ENCODE assay signal across 30 cellular contexts in genomic region chr16:58094026-58094425, GRCh38.
"Had no signal": no experiment of that assay in that cellular context is flagged by ENCODE, and none has a peak within 500 bp of the region (broad histone marks: within the 10 kb centered on the region; RNA-seq: fewer than 3 reads in every experiment).

No MANE protein-coding gene starts in this region.

- H3K4me1 ChIP-seq: prostate gland, testis, transverse colon, vagina had no signal

- H3K27ac Mint-ChIP-seq: immature natural killer cell; natural killer cell treated with Interleukin-12 subunit alpha and Interleukin-12 subunit beta and Interleukin-15 and Interleukin-18, amount 100 ng/mL, for 72 hours had no signal

- H3K27me3 ChIP-seq: neutrophil, ovary, testis, thyroid gland, transverse colon, upper lobe of left lung, vagina had no signal

- H3K9me3 ChIP-seq: left ventricle myocardium inferior, mucosa of descending colon, neutrophil, ovary, prostate gland, stomach, testis, thyroid gland, transverse colon, upper lobe of left lung, vagina had no signal

- H3K36me3 ChIP-seq: left ventricle myocardium inferior, neutrophil, ovary, prostate gland, stomach, thyroid gland, transverse colon, upper lobe of left lung, vagina had no signal

- ATAC-seq: mucosa of descending colon; naive thymus-derived CD4-positive, alpha-beta T cell; natural killer cell treated with Interleukin-12 subunit alpha and Interleukin-12 subunit beta and Interleukin-15 and Interleukin-18, amount 100 ng/mL, for 72 hours; right cardiac atrium; sciatic nerve had no signal

- FAIRE-seq: islet of Langerhans had no signal

- H3K4me3 Mint-ChIP-seq: immature natural killer cell; naive thymus-derived CD4-positive, alpha-beta T cell; natural killer cell treated with Interleukin-12 subunit alpha and Interleukin-12 subunit beta and Interleukin-15 and Interleukin-18, amount 100 ng/mL, for 72 hours had no signal

- H3K9me3 Mint-ChIP-seq: immature natural killer cell; naive thymus-derived CD4-positive, alpha-beta T cell; natural killer cell treated with Interleukin-12 subunit alpha and Interleukin-12 subunit beta and Interleukin-15 and Interleukin-18, amount 100 ng/mL, for 72 hours had no signal

- DNase-seq: head of caudate nucleus; hippocampal formation; immature natural killer cell; left ventricle myocardium inferior; mesendoderm; midbrain; mucosa of descending colon; naive thymus-derived CD4-positive, alpha-beta T cell; occipital lobe; ovary; retina; right cardiac atrium; stimulated activated CD4-positive, alpha-beta T cell treated with anti-CD3 and anti-CD28 coated beads, Interleukin-12 subunit alpha, Interleukin-12 subunit beta, amount 100 ng/mL, for 4 hours; stimulated activated CD4-positive, alpha-beta T cell treated with anti-CD3 and anti-CD28 coated beads, Interleukin-15, amount 100 ng/mL, for 24 hours; stimulated activated CD4-positive, alpha-beta T cell treated with anti-CD3 and anti-CD28 coated beads, Interleukin-2, amount 100 ng/mL, for 24 hours; stimulated activated CD4-positive, alpha-beta T cell treated with anti-CD3 and anti-CD28 coated beads, Interleukin-4, amount 100 ng/mL, for 1 hour; stimulated activated naive CD4-positive, alpha-beta T cell; stomach; testis; thyroid gland; transverse colon; upper lobe of left lung had no signal

- H3K27ac ChIP-seq: left ventricle myocardium inferior, neutrophil, ovary, prostate gland, skin epidermis, stomach, testis, thyroid gland, transverse colon, upper lobe of left lung, vagina had no signal

- H3K4me3 ChIP-seq: left ventricle myocardium inferior, lung, mucosa of descending colon, ovary, prostate gland, skin epidermis, stomach, testis, thyroid gland, transverse colon, upper lobe of left lung, vagina had no signal

- H3K36me3 Mint-ChIP-seq: immature natural killer cell; naive thymus-derived CD4-positive, alpha-beta T cell; natural killer cell treated with Interleukin-12 subunit alpha and Interleukin-12 subunit beta and Interleukin-15 and Interleukin-18, amount 100 ng/mL, for 72 hours had no signal

- H3K27me3 Mint-ChIP-seq: natural killer cell treated with Interleukin-12 subunit alpha and Interleukin-12 subunit beta and Interleukin-15 and Interleukin-18, amount 100 ng/mL, for 72 hours had no signal
